ENCODE assay signal across 8 cellular contexts in the genomic region with DNA sequence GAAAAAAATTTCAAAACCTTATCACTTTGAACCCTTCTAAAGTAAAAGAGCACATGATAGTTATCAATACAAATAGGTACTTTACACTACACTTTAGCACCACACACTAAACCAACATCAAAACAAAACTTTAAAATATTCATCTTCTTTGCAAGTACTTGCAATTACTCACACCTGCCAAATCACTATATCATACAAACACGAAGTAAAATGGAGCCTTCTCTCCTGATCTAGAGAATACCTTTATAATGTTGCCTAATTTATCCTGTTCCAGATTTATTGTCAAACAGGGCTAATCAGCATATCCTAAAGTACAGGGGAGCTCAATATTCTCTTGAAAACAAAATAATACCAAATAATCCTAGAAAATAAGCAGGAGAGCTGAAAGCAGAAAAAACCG. TPM values are rescaled to one million over a fixed set of nuclear protein-coding genes. Genes with fewer than 3 reads are reported as not detected.
DNase-seq lines count a peak whose midpoint lies in the region; ATAC-seq, FAIRE-seq and TF ChIP-seq lines count a peak whose summit lies in the region.

No MANE protein-coding gene starts in this region.

- TF ChIP-seq CTCF in keratinocyte (optimal IDR thresholded peaks at IDR 0.05 in 1 of 3, IDR thresholded peaks at IDR 0.05 in 1 of 3, conservative IDR thresholded peaks at IDR 0.05 in 1 of 3; ENCODE audit: extremely low read depth in 1 of 3, insufficient read depth in 2 of 3, low read length in 3 of 3) (no peak), thoracic aorta (IDR thresholded peaks at IDR 0.05) (no peak)

- H3K36me3 Mint-ChIP-seq in activated T-cell treated with anti-CD3 and anti-CD28 coated beads, Interleukin-2, amount 50 U/mL, for 24 hours (ENCODE audit: low read depth), result peaks cover 59% of the 10 kb centered on the region
- peaks cover 31 to 54% of the 10 kb centered on the region in 2 donors for H3K36me3 Mint-ChIP-seq in activated naive CD4-positive, alpha-beta T cell treated with anti-CD3 and anti-CD28 coated beads, Interleukin-2, amount 50 U/mL, for 72 hours

- H3K27me3 ChIP-seq in keratinocyte (ENCODE audit: control insufficient read depth, extremely low read depth, insufficient read depth, low read length), result no peaks in the 10 kb centered on the region
- no peaks in the 10 kb centered on the region for H3K27me3 ChIP-seq in thoracic aorta (replicated peaks; ENCODE audit: insufficient read depth)

- H3K9ac ChIP-seq in keratinocyte (ENCODE audit: control insufficient read depth, extremely low read depth, insufficient read depth, low read length), result peak overlapping the region; percentile 98

- FAIRE-seq in keratinocyte (lab: Jason Lieb, UNC), result no peak

- no peak overlapping the region for H2AFZ ChIP-seq in keratinocyte (ENCODE audit: control insufficient read depth, low read length)

- H3K27ac ChIP-seq in keratinocyte (ENCODE audit: control insufficient read depth, insufficient read depth, low read length) (peak overlapping the region; percentile 97), thoracic aorta (peak overlapping the region; percentile 21 to 84)

- H3K9me3 ChIP-seq in keratinocyte (ENCODE audit: control insufficient read depth, low read depth, low read length) (no peaks in the 10 kb centered on the region), thoracic aorta (no peaks in the 10 kb centered on the region)

- DNase-seq in activated T-cell treated with anti-CD3 and anti-CD28 coated beads, Interleukin-2, amount 50 U/mL, for 24 hours, result no peak
- DNase-seq in activated T-cell treated with anti-CD3 and anti-CD28 coated beads, Interleukin-2, amount 50 U/mL, for 1 hour, result no peak
- DNase-seq in activated naive CD4-positive, alpha-beta T cell treated with anti-CD3 and anti-CD28 coated beads, Interleukin-2, amount 50 U/mL, for 72 hours (ENCODE audit: low spot score in 2 of 2), result no peak
- DNase-seq in keratinocyte (ENCODE audit: low read depth, low spot score) (no peak), thoracic aorta (ENCODE audit: low spot score) (no peak), left lobe of liver (ENCODE audit: low spot score) (no peak), superior temporal gyrus (ENCODE audit: extremely low spot score) (no peak)
- no peak for DNase-seq in activated effector memory CD4-positive, alpha-beta T cell treated with anti-CD3 and anti-CD28 coated beads, Interleukin-2, amount 50 U/mL, for 16 hours

- ATAC-seq in activated naive CD4-positive, alpha-beta T cell treated with anti-CD3 and anti-CD28 coated beads, Interleukin-2, amount 50 U/mL, for 72 hours, result no peak
- ATAC-seq in thoracic aorta (ENCODE audit: insufficient number of reproducible peaks, low FRiP score, low read depth) (no peak), left lobe of liver (no peak)

- peaks cover 65% of the 10 kb centered on the region for H3K4me1 Mint-ChIP-seq in activated T-cell treated with anti-CD3 and anti-CD28 coated beads, Interleukin-2, amount 50 U/mL, for 24 hours (ENCODE audit: low read depth)

- H4K20me1 ChIP-seq in keratinocyte (ENCODE audit: control insufficient read depth, extremely low read depth, insufficient read depth, low read length), result no peaks in the 10 kb centered on the region

- dilution Hi-C loops in keratinocyte (cut with MboI; ENCODE audit: extremely low pct_ligation_motif_present, low sequenced_read_pairs), result no loop called here

- peaks cover 75% of the 10 kb centered on the region for H3K79me2 ChIP-seq in keratinocyte (ENCODE audit: control insufficient read depth, insufficient read depth, low read length)

- H3K27me3 Mint-ChIP-seq in activated T-cell treated with anti-CD3 and anti-CD28 coated beads, Interleukin-2, amount 50 U/mL, for 24 hours, result no peaks in the 10 kb centered on the region

- H3K9me3 Mint-ChIP-seq in activated T-cell treated with anti-CD3 and anti-CD28 coated beads, Interleukin-2, amount 50 U/mL, for 24 hours, result no peaks in the 10 kb centered on the region
- no peaks in the 10 kb centered on the region for H3K9me3 Mint-ChIP-seq in activated naive CD4-positive, alpha-beta T cell treated with anti-CD3 and anti-CD28 coated beads, Interleukin-2, amount 50 U/mL, for 72 hours

- H3K9me1 ChIP-seq in keratinocyte (ENCODE audit: control insufficient read depth, extremely low read depth, insufficient read depth, low read length), result peaks cover 2% of the 10 kb centered on the region

- H3K4me2 ChIP-seq in keratinocyte (ENCODE audit: control insufficient read depth, extremely low read depth, insufficient read depth, low read depth, low read length), result peak overlapping the region; percentile 81

- peaks cover 0 to 11% of the 10 kb centered on the region in 2 experiments for H3K36me3 ChIP-seq in keratinocyte (ENCODE audit: control insufficient read depth in 2 of 2, extremely low read depth in 1 of 2, insufficient read depth in 2 of 2, low read length in 2 of 2)
- H3K36me3 ChIP-seq in thoracic aorta, result no peaks in the 10 kb centered on the region

- H3K4me1 ChIP-seq in keratinocyte (ENCODE audit: control insufficient read depth, extremely low read depth, insufficient read depth, low read length), result peaks cover 14% of the 10 kb centered on the region
- peaks cover 48 to 65% of the 10 kb centered on the region in 2 donors for H3K4me1 ChIP-seq in thoracic aorta (ENCODE audit: control insufficient read depth in 1 of 2, low read depth in 2 of 2)

- peak overlapping the region; percentile 98 for H3K4me3 Mint-ChIP-seq in activated T-cell treated with anti-CD3 and anti-CD28 coated beads, Interleukin-2, amount 50 U/mL, for 24 hours

- peak overlapping the region; percentile 99 for H3K27ac Mint-ChIP-seq in activated T-cell treated with anti-CD3 and anti-CD28 coated beads, Interleukin-2, amount 50 U/mL, for 24 hours
- H3K27ac Mint-ChIP-seq in activated naive CD4-positive, alpha-beta T cell treated with anti-CD3 and anti-CD28 coated beads, Interleukin-2, amount 50 U/mL, for 72 hours, result peak overlapping the region; percentile 98 to 99

- peak overlapping the region; percentile 27 to 96 (median 86) for H3K4me3 ChIP-seq in keratinocyte (ENCODE audit: control insufficient read depth in 2 of 3, extremely low read depth in 1 of 3, insufficient read depth in 2 of 3, low read depth in 1 of 3, low read length in 3 of 3)
- peak overlapping the region; percentile 96 for H3K4me3 ChIP-seq in thoracic aorta

RNA-seq across cellular contexts. Expression of gene RNF145, which starts 3.0 kb away (rescaled TPM):
- 10 to 100 TPM; 56.2 to 73.0 TPM for total RNA-seq in activated naive CD4-positive, alpha-beta T cell treated with anti-CD3 and anti-CD28 coated beads, Interleukin-2, amount 50 U/mL, for 72 hours
- polyA plus RNA-seq in keratinocyte, result 52.7 to 79.8 TPM (median 78.6 TPM) in 3 replicates
- polyA plus RNA-seq in keratinocyte (2011; ENCODE audit: low read depth), result 23.9 TPM
- polyA plus RNA-seq in keratinocyte (2011; cell fraction: cytosol; rRNA removed), result 38.6 and 70.8 TPM in 2 replicates
- 87.7 and 102 TPM in 2 replicates for polyA plus RNA-seq in keratinocyte (2011; cell fraction: nucleus; rRNA removed)
- 46.0 and 61.8 TPM in 2 replicates for polyA plus RNA-seq in keratinocyte (2012; ENCODE audit: low replicate concordance)
- 45.7 to 78.2 TPM (median 50.8 TPM) in 3 replicates for polyA minus RNA-seq in keratinocyte
- 31.1 TPM for polyA minus RNA-seq in keratinocyte (2011; cell fraction: cytosol; rRNA and poly(A)+ RNA removed)
- 75.4 and 114 TPM in 2 replicates for polyA minus RNA-seq in keratinocyte (2011; cell fraction: nucleus; rRNA and poly(A)+ RNA removed)
- total RNA-seq in thoracic aorta (10 to 100 TPM; 38.3 to 46.1 TPM), left lobe of liver (8.4 TPM)

RNA-seq across cellular contexts. Expression of gene UBLCP1, which starts 56.7 kb away (rescaled TPM):
- total RNA-seq in activated naive CD4-positive, alpha-beta T cell treated with anti-CD3 and anti-CD28 coated beads, Interleukin-2, amount 50 U/mL, for 72 hours, result 10 to 100 TPM; 22.7 to 24.0 TPM
- 21.6 to 42.5 TPM (median 26.7 TPM) in 3 replicates for polyA plus RNA-seq in keratinocyte
- 43.7 TPM for polyA plus RNA-seq in keratinocyte (2011; ENCODE audit: low read depth)
- polyA plus RNA-seq in keratinocyte (2011; cell fraction: cytosol; rRNA removed), result 23.8 and 44.7 TPM in 2 replicates
- 18.1 and 29.8 TPM in 2 replicates for polyA plus RNA-seq in keratinocyte (2011; cell fraction: nucleus; rRNA removed)
- polyA plus RNA-seq in keratinocyte (2012; ENCODE audit: low replicate concordance), result 23.1 and 29.9 TPM in 2 replicates
- polyA minus RNA-seq in keratinocyte, result 1.9 to 13.1 TPM (median 4.1 TPM) in 3 replicates
- 7.1 TPM for polyA minus RNA-seq in keratinocyte (2011; cell fraction: cytosol; rRNA and poly(A)+ RNA removed)
- 5.9 and 10.6 TPM in 2 replicates for polyA minus RNA-seq in keratinocyte (2011; cell fraction: nucleus; rRNA and poly(A)+ RNA removed)
- total RNA-seq in thoracic aorta (10 to 100 TPM; 15.6 to 18.8 TPM), left lobe of liver (5.9 TPM)
